In the genomic region with DNA sequence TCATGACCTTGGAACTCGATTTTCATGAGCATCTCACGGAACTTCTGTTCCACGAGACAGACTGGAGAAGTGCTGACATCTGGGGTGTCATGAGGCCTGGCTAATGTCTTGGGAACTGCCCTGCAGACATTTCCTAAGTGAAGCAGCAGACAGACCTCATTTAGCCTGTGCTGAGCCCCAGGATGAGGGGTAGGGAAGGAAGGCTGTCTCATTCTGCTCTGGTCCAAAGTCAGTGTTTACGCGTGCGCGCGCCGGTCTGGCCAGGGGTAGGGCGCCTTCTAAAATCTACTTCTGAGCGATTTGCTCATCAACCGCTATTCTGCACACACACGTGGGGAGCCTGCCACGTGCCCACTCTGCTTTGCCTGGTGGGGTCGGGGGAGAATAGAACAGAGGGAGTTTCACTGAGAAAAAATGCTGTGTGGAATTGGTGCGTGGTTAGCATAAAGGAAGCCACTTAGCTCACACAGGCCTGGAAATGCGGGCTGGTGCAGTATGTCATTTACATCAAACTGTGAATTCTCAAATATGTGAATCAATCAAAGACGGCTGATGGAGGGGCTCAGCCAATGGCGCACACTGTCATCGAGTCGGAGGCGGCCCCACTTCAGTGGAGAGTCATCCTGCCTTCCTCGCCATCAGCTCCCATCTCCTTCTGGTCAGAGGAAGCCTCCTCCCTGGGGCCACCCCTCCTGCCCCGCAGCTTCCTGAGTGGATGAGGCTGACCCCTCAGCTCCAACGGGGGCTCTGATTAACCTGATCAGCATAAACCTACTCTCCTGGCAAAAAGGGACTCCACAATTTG, we compare ENCODE assay signal across 16 cellular contexts.
"Had no signal": no experiment of that assay in that cellular context is flagged by ENCODE, and none has a peak within 500 bp of the region (broad histone marks: within the 10 kb centered on the region; RNA-seq: fewer than 3 reads in every experiment).

No MANE protein-coding gene starts in this region.

- H3K36me3 ChIP-seq: ascending aorta, thoracic aorta had no signal

- H3K4me3 ChIP-seq: ascending aorta, mucosa of descending colon, thoracic aorta had no signal

- H3K27me3 ChIP-seq: ascending aorta had no signal

- ATAC-seq: activated naive CD8-positive, alpha-beta T cell treated with anti-CD3 and anti-CD28 coated beads, Interleukin-2, amount 50 U/mL, for 24 hours; effector memory CD8-positive, alpha-beta T cell; left colon; mucosa of descending colon; naive thymus-derived CD8-positive, alpha-beta T cell; Right ventricle myocardium inferior; WTC11 had no signal

- DNase-seq: activated CD4-positive, alpha-beta T cell treated with anti-CD3 and anti-CD28 coated beads, Interleukin-2, amount 10 ng/mL, durations not matched to agents 24 days and 14 days; activated naive CD4-positive, alpha-beta T cell treated with Interleukin-2 at 50 U/mL for 16 hours; activated naive CD8-positive, alpha-beta T cell treated with anti-CD3 and anti-CD28 coated beads, Interleukin-2, amount 50 U/mL, for 24 hours; cortex of kidney; effector memory CD8-positive, alpha-beta T cell; erythroblast; immature natural killer cell; left colon; mucosa of descending colon; naive thymus-derived CD8-positive, alpha-beta T cell; occipital lobe; stimulated activated CD4-positive, alpha-beta T cell treated with anti-CD3 and anti-CD28 coated beads, Interleukin-4, amount 100 ng/mL, for 1 hour had no signal

- H3K4me1 ChIP-seq: ascending aorta had no signal

- H3K9me3 ChIP-seq: ascending aorta, mucosa of descending colon, thoracic aorta had no signal

- H3K27ac ChIP-seq: ascending aorta, thoracic aorta had no signal
